10 cellular contexts compared by ENCODE assay signal in genomic region chr1:145955436-145955835, GRCh38. TPM values are rescaled to one million over a fixed set of nuclear protein-coding genes. Genes with fewer than 3 reads are reported as not detected.
DNase-seq lines count a peak whose midpoint lies in the region; ATAC-seq and TF ChIP-seq lines count a peak whose summit lies in the region.
"Had no signal": no experiment of that assay in that cellular context is flagged by ENCODE, and none has a peak within 500 bp of the region (broad histone marks: within the 10 kb centered on the region; RNA-seq: fewer than 3 reads in every experiment).

No MANE protein-coding gene starts in this region.

- peak overlapping the region; percentile 83 for H3K4me3 Mint-ChIP-seq in activated CD8-positive, alpha-beta T cell treated with anti-CD3 and anti-CD28 coated beads for 36 hours

- peaks cover 42% of the 10 kb centered on the region for H4K20me1 ChIP-seq in smooth muscle cell (ENCODE audit: low read depth)

- peak overlapping the region; percentile 74 for H3K4me3 ChIP-seq in smooth muscle cell

- TF ChIP-seq CTCF in activated CD8-positive, alpha-beta T cell treated with anti-CD3 and anti-CD28 coated beads for 36 hours (IDR thresholded peaks at IDR 0.05), result no peak
- no peak for TF ChIP-seq CTCF in smooth muscle cell (IDR thresholded peaks at IDR 0.05; ENCODE audit: borderline replicate concordance, insufficient read depth, poor library complexity, severe bottlenecking)

- H3K9ac ChIP-seq in smooth muscle cell (ENCODE audit: low read depth), result no peak overlapping the region

- H3K27ac Mint-ChIP-seq in activated CD8-positive, alpha-beta T cell treated with anti-CD3 and anti-CD28 coated beads for 36 hours, result no peak overlapping the region

- POLR2A ChIA-PET in activated CD8-positive, alpha-beta T cell treated with anti-CD3 and anti-CD28 coated beads for 36 hours (lab: Charles Lee), result interaction anchor here (0.7 to 12.8 kb wide), 3 partner anchors 25 to 84 kb away, joined by 3 to 160 read pairs (median 3); partner anchors contain the start of gene RBM8A

- CTCF ChIA-PET in activated CD8-positive, alpha-beta T cell treated with anti-CD3 and anti-CD28 coated beads for 36 hours (lab: Charles Lee), result interaction anchor here (0.8 to 1.8 kb wide), 5 partner anchors 11 to 110 kb away, joined by 3 to 7 read pairs (median 4); partner anchors contain the start of genes ITGA10 and NUDT17

- in situ Hi-C loops in G401 (cut with HindIII; ENCODE audit: low sequenced_read_pairs), result no loop called here

- H3K4me1 Mint-ChIP-seq in activated CD8-positive, alpha-beta T cell treated with anti-CD3 and anti-CD28 coated beads for 36 hours (ENCODE audit: low read depth), result peaks cover 69% of the 10 kb centered on the region

- ATAC-seq in activated CD8-positive, alpha-beta T cell treated with anti-CD3 and anti-CD28 coated beads for 36 hours, result no peak
- no peak for ATAC-seq in GM21717 (IDR thresholded peaks at IDR 0.05; ENCODE audit: unreplicated experiment)

- H3F3A ChIP-seq in smooth muscle cell (ENCODE audit: low read depth), result no peaks in the 10 kb centered on the region

- H3K27me3 Mint-ChIP-seq in activated CD8-positive, alpha-beta T cell treated with anti-CD3 and anti-CD28 coated beads for 36 hours, result no peaks in the 10 kb centered on the region

- intact Hi-C loops in activated CD8-positive, alpha-beta T cell treated with anti-CD3 and anti-CD28 coated beads for 36 hours (cut with micrococcal nuclease), result no loop called here

- WGBS in smooth muscle cell (ENCODE audit: low lambda C conversion rate), result 73% methylated on average over 2 of the region's 2 CpGs

- H3K79me2 ChIP-seq in smooth muscle cell (ENCODE audit: low read depth), result peaks cover 68% of the 10 kb centered on the region

- H3K27ac ChIP-seq in smooth muscle cell (ENCODE audit: low read depth), result no peak overlapping the region

- H2AFZ ChIP-seq in smooth muscle cell (ENCODE audit: low read depth), result no peak overlapping the region

- no peaks in the 10 kb centered on the region for H3K9me3 ChIP-seq in smooth muscle cell (replicated peaks; ENCODE audit: low read depth)

- peaks cover 25% of the 10 kb centered on the region for H3K36me3 Mint-ChIP-seq in activated CD8-positive, alpha-beta T cell treated with anti-CD3 and anti-CD28 coated beads for 36 hours (ENCODE audit: low read depth)

- peaks cover 12% of the 10 kb centered on the region for H3K4me1 ChIP-seq in smooth muscle cell (ENCODE audit: low read depth)

- H3K36me3 ChIP-seq in smooth muscle cell (ENCODE audit: low read depth), result no peaks in the 10 kb centered on the region

- peak overlapping the region; percentile 90 for H3K4me2 ChIP-seq in smooth muscle cell

- no peaks in the 10 kb centered on the region for H3K9me3 Mint-ChIP-seq in activated CD8-positive, alpha-beta T cell treated with anti-CD3 and anti-CD28 coated beads for 36 hours

- H3K27me3 ChIP-seq in smooth muscle cell (ENCODE audit: low read depth), result no peaks in the 10 kb centered on the region

- DNase-seq in GM03348 (ENCODE audit: low spot score), result peak; percentile 31
- no peak for DNase-seq in activated CD8-positive, alpha-beta T cell treated with anti-CD3 and anti-CD28 coated beads for 36 hours
- DNase-seq in fibroblast of the conjunctiva (ENCODE audit: low read depth), result peak; percentile 59
- no peak for DNase-seq in smooth muscle cell (lab: John Stamatoyannopoulos, UW; ENCODE audit: unreplicated experiment)
- no peak for DNase-seq in stimulated activated CD4-positive, alpha-beta T cell treated with anti-CD3 and anti-CD28 coated beads, Interleukin-4, amount 100 ng/mL, for 4 hours
- no peak for DNase-seq in G401 (ENCODE audit: low spot score)
- DNase-seq: activated CD8-positive, alpha-beta memory T cell treated with anti-CD3 and anti-CD28 coated beads, Interleukin-2, amount 50 U/mL, for 4 hours; NCI-H1417; stimulated activated CD4-positive, alpha-beta T cell treated with anti-CD3 and anti-CD28 coated beads, Interleukin-2, amount 100 ng/mL, for 48 hours had no signal

RNA-seq across cellular contexts. Expression of gene LIX1L, which starts 2.4 kb away (rescaled TPM):
- total RNA-seq in activated CD8-positive, alpha-beta T cell treated with anti-CD3 and anti-CD28 coated beads for 36 hours, result 10 to 100 TPM; 41.5 to 43.6 TPM
- total RNA-seq in smooth muscle cell, result 23.2 and 32.7 TPM in 2 replicates
- polyA plus RNA-seq in smooth muscle cell, result 26.2 and 31.1 TPM in 2 replicates
- 31.7 and 32.1 TPM in 2 replicates for total RNA-seq in G401 (2014; rRNA removed; shearing (Covaris generic))

RNA-seq across cellular contexts. Expression of gene ANKRD34A, which starts 8.9 kb away (rescaled TPM):
- total RNA-seq in activated CD8-positive, alpha-beta T cell treated with anti-CD3 and anti-CD28 coated beads for 36 hours, result 1 to 10 TPM; 6.6 to 7.7 TPM
- total RNA-seq in smooth muscle cell, result 0.36 and 0.49 TPM in 2 replicates
- polyA plus RNA-seq in smooth muscle cell, result 1.3 and 2.4 TPM in 2 replicates
- total RNA-seq in G401 (2014; rRNA removed; shearing (Covaris generic)), result 2.5 and 16.1 TPM in 2 replicates

RNA-seq across cellular contexts. Expression of gene POLR3GL, which starts 9.1 kb away (rescaled TPM):
- 10 to 100 TPM; 22.3 to 23.3 TPM for total RNA-seq in activated CD8-positive, alpha-beta T cell treated with anti-CD3 and anti-CD28 coated beads for 36 hours
- total RNA-seq in smooth muscle cell, result 17.7 and 22.2 TPM in 2 replicates
- 26.4 and 33.6 TPM in 2 replicates for polyA plus RNA-seq in smooth muscle cell
- total RNA-seq in G401 (2014; rRNA removed; shearing (Covaris generic)), result 13.4 and 13.5 TPM in 2 replicates

RNA-seq across cellular contexts. Expression of gene RBM8A, which starts 28.2 kb away (rescaled TPM):
- 100 to 1,000 TPM; 261 to 269 TPM for total RNA-seq in activated CD8-positive, alpha-beta T cell treated with anti-CD3 and anti-CD28 coated beads for 36 hours
- total RNA-seq in smooth muscle cell, result 143 and 144 TPM in 2 replicates
- polyA plus RNA-seq in smooth muscle cell, result 195 and 211 TPM in 2 replicates
- 86.0 and 117 TPM in 2 replicates for total RNA-seq in G401 (2014; rRNA removed; shearing (Covaris generic))

RNA-seq across cellular contexts. Expression of gene PEX11B, which starts 36.9 kb away (rescaled TPM):
- total RNA-seq in activated CD8-positive, alpha-beta T cell treated with anti-CD3 and anti-CD28 coated beads for 36 hours, result 10 to 100 TPM; 25.8 to 26.3 TPM
- 22.8 and 34.3 TPM in 2 replicates for total RNA-seq in smooth muscle cell
- polyA plus RNA-seq in smooth muscle cell, result 23.6 and 28.5 TPM in 2 replicates
- total RNA-seq in G401 (2014; rRNA removed; shearing (Covaris generic)), result 18.2 and 31.9 TPM in 2 replicates

Comparison
In these comparisons a context has a peak if more than half of its experiments do, and no peak if none do; other contexts are left out.
1. DNase-seq: peak in GM03348 (single experiment) and fibroblast of the conjunctiva (single experiment); none in activated CD8-positive, alpha-beta T cell treated with anti-CD3 and anti-CD28 coated beads for 36 hours (single experiment), smooth muscle cell (single experiment), stimulated activated CD4-positive, alpha-beta T cell treated with anti-CD3 and anti-CD28 coated beads, Interleukin-4, amount 100 ng/mL, for 4 hours (0 of 2) and G401 (single experiment).